8 cellular contexts compared by ENCODE assay signal in genomic region chr11:35274909-35275807, GRCh38.
DNase-seq lines count a peak whose midpoint lies in the region; ATAC-seq and TF ChIP-seq lines count a peak whose summit lies in the region.

No MANE protein-coding gene starts in this region.

- no peaks in the 10 kb centered on the region for H3K79me2 ChIP-seq in PC-9 (ENCODE audit: low read depth)
- H3K79me2 ChIP-seq in Karpas-422 (ENCODE audit: low read length), result no peaks in the 10 kb centered on the region

- CTCF ChIA-PET in PC-9 (lab: Charles Lee), result no interaction called here

- peaks cover 14% of the 10 kb centered on the region for H3F3A ChIP-seq in PC-9 (ENCODE audit: insufficient read depth, low read depth)

- no peak overlapping the region for H2AFZ ChIP-seq in PC-9
- no peak overlapping the region for H2AFZ ChIP-seq in Karpas-422 (ENCODE audit: low read length)

- 33% methylated on average over 6 of the region's 6 CpGs for WGBS in prostate gland

- no TSS peak for BruUV-seq in PC-9 (replicated peaks; lab: Mats Ljungman, UMichigan)

- H3K4me2 ChIP-seq in PC-9 (peak overlapping the region; percentile 32; the same call in 1 of the 2 replicates), Karpas-422 (ENCODE audit: low read depth, low read length, poor library complexity, severe bottlenecking) (no peak overlapping the region)

- H3K4me3 ChIP-seq in PC-9, result no peak overlapping the region
- no peak overlapping the region for H3K4me3 ChIP-seq in prostate gland
- H3K4me3 ChIP-seq in Karpas-422 (ENCODE audit: low read length), result no peak overlapping the region

- peak; percentile 22 for DNase-seq in ELF-1 (ENCODE audit: low read depth, low spot score)
- peak; percentile 45 to 68 for DNase-seq in PC-9
- peak; percentile 88 for DNase-seq in prostate gland (ENCODE audit: low spot score)
- no peak for DNase-seq in NCI-H82 (lab: John Stamatoyannopoulos, UW)
- no peak for DNase-seq in germinal center (ENCODE audit: low spot score)
- DNase-seq in Karpas-422, result no peak

- no peak overlapping the region for H3K27ac ChIP-seq in PC-9
- peak overlapping the region; percentile 53 to 61 for H3K27ac ChIP-seq in prostate gland
- H3K27ac ChIP-seq in Karpas-422 (ENCODE audit: low read length), result no peak overlapping the region

- no peaks in the 10 kb centered on the region for H3K36me3 ChIP-seq in PC-9 (ENCODE audit: low read depth)
- H3K36me3 ChIP-seq in prostate gland, result no peaks in the 10 kb centered on the region
- no peaks in the 10 kb centered on the region for H3K36me3 ChIP-seq in Karpas-422 (ENCODE audit: insufficient read depth, low read length)

- intact Hi-C loops in PC-9 (cut with micrococcal nuclease; ENCODE audit: unreplicated experiment) (no loop called here), prostate gland (cut with DNase I) (no loop called here)

- no peaks in the 10 kb centered on the region for H3K9me2 ChIP-seq in PC-9 (ENCODE audit: insufficient read depth)
- H3K9me2 ChIP-seq in Karpas-422 (replicated peaks; ENCODE audit: insufficient read depth, low read length), result no peaks in the 10 kb centered on the region

- TF ChIP-seq CTCF in PC-9 (conservative IDR thresholded peaks at IDR 0.05) (no peak; the same call in 1 of the 2 replicates), prostate gland (IDR thresholded peaks at IDR 0.05) (peak in 1 of 4 experiments; percentile 15)

- H3K4me1 ChIP-seq in PC-9 (replicated peaks; ENCODE audit: insufficient read depth), result peaks cover 21% of the 10 kb centered on the region
- peaks cover 16% of the 10 kb centered on the region for H3K4me1 ChIP-seq in prostate gland (replicated peaks)
- no peaks in the 10 kb centered on the region for H3K4me1 ChIP-seq in Karpas-422 (ENCODE audit: low read length)

- POLR2A ChIA-PET in PC-9 (lab: Charles Lee; ENCODE audit: unreplicated experiment), result no interaction called here

- H4K20me1 ChIP-seq in PC-9 (ENCODE audit: insufficient read depth) (no peaks in the 10 kb centered on the region), Karpas-422 (ENCODE audit: insufficient read depth, low read depth, low read length) (no peaks in the 10 kb centered on the region)

- TF ChIP-seq POLR2A in prostate gland (IDR thresholded peaks at IDR 0.05), result no peak

- H3K9me3 ChIP-seq in PC-9 (ENCODE audit: insufficient read depth, low read depth) (no peaks in the 10 kb centered on the region), prostate gland (no peaks in the 10 kb centered on the region), Karpas-422 (ENCODE audit: low read length) (no peaks in the 10 kb centered on the region)

- H3K27me3 ChIP-seq in PC-9 (ENCODE audit: insufficient read depth, low read depth) (no peaks in the 10 kb centered on the region), prostate gland (replicated peaks; ENCODE audit: insufficient read depth) (no peaks in the 10 kb centered on the region), Karpas-422 (ENCODE audit: low read length) (no peaks in the 10 kb centered on the region)

- H3K9ac ChIP-seq in Karpas-422 (ENCODE audit: low read length), result no peak overlapping the region

- peak; percentile 76 for ATAC-seq in esophagus mucosa
- no peak for ATAC-seq in HG02798 (IDR thresholded peaks at IDR 0.05; ENCODE audit: poor library complexity, unreplicated experiment)

Comparison
In these comparisons a context has a peak if more than half of its experiments do, and no peak if none do; other contexts are left out.
1. DNase-seq: peak in ELF-1 (single experiment), PC-9 (2 of 2) and prostate gland (single experiment); none in NCI-H82 (single experiment), germinal center (single experiment) and Karpas-422 (single experiment).
2. H3K27ac ChIP-seq: peak in prostate gland (2 of 2); none in PC-9 (single experiment) and Karpas-422 (single experiment).